Comparison of ENCODE assay signal across 9 cellular contexts in the genomic region with DNA sequence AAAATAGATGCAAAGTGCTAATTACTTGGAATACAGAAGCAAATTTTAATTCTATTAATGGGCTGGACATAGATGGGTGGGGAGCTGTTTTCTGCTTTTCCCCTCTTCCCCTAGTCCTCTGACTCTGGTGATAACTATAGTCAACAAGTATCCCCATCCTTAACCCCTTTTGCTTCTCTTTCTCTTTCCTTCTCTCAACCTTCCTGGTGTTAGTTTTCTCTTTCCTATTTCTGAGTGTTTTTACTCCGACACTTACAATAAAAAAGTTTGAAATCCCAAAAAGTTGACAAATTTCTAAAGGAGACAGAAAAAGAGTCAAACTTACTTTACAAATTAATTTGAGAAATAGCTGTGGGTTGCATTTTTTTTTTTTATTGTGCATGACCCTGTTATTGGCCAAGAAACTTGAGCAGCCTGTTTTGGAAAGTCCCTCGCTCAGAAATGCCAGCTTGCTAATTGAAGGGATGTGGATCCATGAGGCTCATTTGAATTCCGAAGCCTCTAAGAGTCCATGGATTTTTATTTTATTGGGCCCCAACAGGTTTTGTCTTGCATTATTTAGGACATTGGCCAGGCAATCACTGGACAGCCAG. TPM values are rescaled to one million over a fixed set of nuclear protein-coding genes. Genes with fewer than 3 reads are reported as not detected.
DNase-seq lines count a peak whose midpoint lies in the region; ATAC-seq and TF ChIP-seq lines count a peak whose summit lies in the region.
"Had no signal": no experiment of that assay in that cellular context is flagged by ENCODE, and none has a peak within 500 bp of the region (broad histone marks: within the 10 kb centered on the region; RNA-seq: fewer than 3 reads in every experiment).

No MANE protein-coding gene starts in this region.

- BruUV-seq in mammary epithelial cell (replicated peaks; lab: Mats Ljungman, UMichigan), result no TSS peak

- H3K36me3 ChIP-seq in mammary epithelial cell (ENCODE audit: insufficient read depth, low read length) (no peaks in the 10 kb centered on the region), BE2C (no peaks in the 10 kb centered on the region)

- H3K4me1 ChIP-seq in mammary epithelial cell (ENCODE audit: insufficient read depth, low read length) (peaks cover 32% of the 10 kb centered on the region), BE2C (no peaks in the 10 kb centered on the region)

- peak overlapping the region; percentile 97 for H3K9ac ChIP-seq in mammary epithelial cell (ENCODE audit: insufficient read depth, low read length)

- dilution Hi-C loops in mammary epithelial cell (cut with HindIII; ENCODE audit: low sequenced_read_pairs), result no loop called here

- TF ChIP-seq POLR2A in lower leg skin (IDR thresholded peaks at IDR 0.05), result no peak

- TF ChIP-seq CTCF in mammary epithelial cell (conservative IDR thresholded peaks at IDR 0.05 in 1 of 2, IDR thresholded peaks at IDR 0.05 in 1 of 2; ENCODE audit: extremely low read depth in 1 of 2, insufficient read depth in 1 of 2, low read depth in 1 of 2, low read length in 2 of 2), result no peak
- TF ChIP-seq CTCF in lower leg skin (IDR thresholded peaks at IDR 0.05), result no peak
- no peak for TF ChIP-seq CTCF in BE2C (IDR thresholded peaks at IDR 0.05; ENCODE audit: low read depth, low read length)

- peak overlapping the region; percentile 97 for H3K27ac ChIP-seq in mammary epithelial cell (ENCODE audit: insufficient read depth, low read depth, low read length)

- H3K4me2 ChIP-seq in mammary epithelial cell (ENCODE audit: insufficient read depth, low read depth, low read length), result peak overlapping the region; percentile 84

- no peaks in the 10 kb centered on the region for H4K20me1 ChIP-seq in mammary epithelial cell (ENCODE audit: insufficient read depth, low read length)

- CTCF ChIA-PET in mammary epithelial cell (lab: Charles Lee; ENCODE audit: low non-redundant PET), result no interaction called here

- H2AFZ ChIP-seq in mammary epithelial cell (ENCODE audit: low read depth, low read length), result no peak overlapping the region

- intact Hi-C loops in mammary epithelial cell (cut with micrococcal nuclease) (loop anchor here (5.0 kb wide), 1 partner anchor 111 kb away; the partner anchor contains the start of gene STAMBPL1), lower leg skin (cut with DNase I; ENCODE audit: low total_unique reads) (no loop called here)

- peak overlapping the region in 7 of 8 donors; percentile 13 to 95 (median 63) for H3K4me3 Mint-ChIP-seq in naive B cell

- peak overlapping the region in 1 of 6 donors; percentile 67 for H3K27ac Mint-ChIP-seq in naive B cell

- H3K9me3 ChIP-seq in mammary epithelial cell (replicated peaks; ENCODE audit: insufficient read depth, low read length), result no peaks in the 10 kb centered on the region
- no peaks in the 10 kb centered on the region for H3K9me3 ChIP-seq in BE2C

- in situ Hi-C loops in mammary epithelial cell (cut with MboI; ENCODE audit: low sequenced_read_pairs in 2 of 2), result loop anchor here in 1 of 2 donors (5.0 kb wide), 1 partner anchor 56 kb away; no protein-coding TSS in a partner anchor

- peaks cover 0 to under 1% (median 0%) of the 10 kb centered on the region in 7 donors for H3K9me3 Mint-ChIP-seq in naive B cell

- peaks cover 22 to 37% (median 25%) of the 10 kb centered on the region in 3 donors for H3K4me1 Mint-ChIP-seq in naive B cell

- peak; percentile 21 for DNase-seq in Ammon's horn (ENCODE audit: low spot score)
- peak; percentile 12 for DNase-seq in HT1080 (ENCODE audit: low read depth)
- DNase-seq in mammary epithelial cell, result peak; percentile 77
- no peak for DNase-seq in naive B cell
- DNase-seq in lower leg skin (ENCODE audit: low spot score in 2 of 2), result no peak
- DNase-seq in BE2C, result no peak
- DNase-seq: NCI-H1105 treated with DMSO at 0.1 percent for 48 hours had no signal

- ATAC-seq in naive B cell (ENCODE audit: low read depth in 2 of 2), result no peak
- no peak for ATAC-seq in GM21529 (IDR thresholded peaks at IDR 0.05; ENCODE audit: unreplicated experiment)
- no peak for ATAC-seq in GM18519 (IDR thresholded peaks at IDR 0.05; ENCODE audit: low FRiP score, unreplicated experiment)

- H3K27me3 ChIP-seq in mammary epithelial cell (ENCODE audit: insufficient read depth, low read length) (no peaks in the 10 kb centered on the region), BE2C (peaks cover 7% of the 10 kb centered on the region)

- no peaks in the 10 kb centered on the region for H3K27me3 Mint-ChIP-seq in naive B cell

- 11% methylated on average over 3 of the region's 3 CpGs for WGBS in mammary epithelial cell (ENCODE audit: low coverage, missing lambda C conversion rate)
- 22 to 31% methylated on average over 3 of the region's 3 CpGs for WGBS in lower leg skin, 2 donors

- H3K79me2 ChIP-seq in mammary epithelial cell (ENCODE audit: insufficient read depth, low read length), result peaks cover 72% of the 10 kb centered on the region

- no peaks in the 10 kb centered on the region for H3K36me3 Mint-ChIP-seq in naive B cell

- peak overlapping the region; percentile 87 to 94 (median 93) for H3K4me3 ChIP-seq in mammary epithelial cell (replicated peaks in 1 of 3; ENCODE audit: insufficient read depth in 1 of 3, low read depth in 2 of 3, low read length in 3 of 3)
- no peak overlapping the region for H3K4me3 ChIP-seq in lower leg skin (ENCODE audit: low read depth, poor library complexity, severe bottlenecking)
- no peak overlapping the region for H3K4me3 ChIP-seq in BE2C (ENCODE audit: low read depth, low read length)

RNA-seq across cellular contexts. Expression of gene FAS, which starts 2.4 kb away (rescaled TPM):
- total RNA-seq in HT1080 (2014; rRNA removed; shearing (Covaris generic)), result 26.6 and 29.9 TPM in 2 replicates
- 31.7 TPM in 2 replicates for polyA plus RNA-seq in HT1080 (2015; cell fraction: cytosol; rRNA removed)
- polyA plus RNA-seq in HT1080 (2015; cell fraction: nucleus; rRNA removed), result 49.0 and 53.8 TPM in 2 replicates
- total RNA-seq in mammary epithelial cell (10 to 100 TPM; 50.0 to 71.8 TPM), lower leg skin (10 to 100 TPM; 11.4 to 19.7 (median 16.3) TPM)
- polyA plus RNA-seq in mammary epithelial cell (46.5 TPM), naive B cell (ENCODE audit: low read depth in 6 of 6) (1 to 10 TPM in 3 of 6 donors, under 1 TPM in 3; 0.40 to 4.1 (median 0.88) TPM)
- polyA minus RNA-seq in mammary epithelial cell, result 125 TPM
- polyA plus RNA-seq in BE2C (2012; ENCODE audit: insufficient read depth, insufficient read length, low read depth), result 2.9 TPM

RNA-seq across cellular contexts. Expression of gene ACTA2, which starts 40.5 kb away (rescaled TPM):
- 14.1 and 23.6 TPM in 2 replicates for total RNA-seq in HT1080 (2014; rRNA removed; shearing (Covaris generic))
- 49.3 and 55.0 TPM in 2 replicates for polyA plus RNA-seq in HT1080 (2015; cell fraction: cytosol; rRNA removed)
- polyA plus RNA-seq in HT1080 (2015; cell fraction: nucleus; rRNA removed), result 55.6 and 58.1 TPM in 2 replicates
- total RNA-seq in mammary epithelial cell, result 100 to 1,000 TPM in 1 of 2 donors, 10 to 100 TPM in 1; 20.7 to 341 TPM
- polyA plus RNA-seq in mammary epithelial cell, result 24.0 TPM
- polyA minus RNA-seq in mammary epithelial cell, result 5.5 TPM
- 1 to 10 TPM in 1 of 6 donors, under 1 TPM in 3, not detected in 2; 0.44 to 1.4 (median 0.62) TPM for polyA plus RNA-seq in naive B cell (ENCODE audit: low read depth in 6 of 6)
- total RNA-seq in lower leg skin, result 100 to 1,000 TPM in 3 of 4 donors, 10 to 100 TPM in 1; 66.4 to 344 (median 129) TPM
- 14.3 TPM for polyA plus RNA-seq in BE2C (2012; ENCODE audit: insufficient read depth, insufficient read length, low read depth)

Comparison
In these comparisons a context has a peak if more than half of its experiments do, and no peak if none do; other contexts are left out.
1. DNase-seq: peak in Ammon's horn (single experiment), HT1080 (single experiment) and mammary epithelial cell (single experiment); none in naive B cell (single experiment), lower leg skin (0 of 2) and BE2C (single experiment).
2. H3K4me3 ChIP-seq: peak in mammary epithelial cell (3 of 3); none in lower leg skin (single experiment) and BE2C (single experiment).